1 cellular context compared by ENCODE assay signal in the genomic region with DNA sequence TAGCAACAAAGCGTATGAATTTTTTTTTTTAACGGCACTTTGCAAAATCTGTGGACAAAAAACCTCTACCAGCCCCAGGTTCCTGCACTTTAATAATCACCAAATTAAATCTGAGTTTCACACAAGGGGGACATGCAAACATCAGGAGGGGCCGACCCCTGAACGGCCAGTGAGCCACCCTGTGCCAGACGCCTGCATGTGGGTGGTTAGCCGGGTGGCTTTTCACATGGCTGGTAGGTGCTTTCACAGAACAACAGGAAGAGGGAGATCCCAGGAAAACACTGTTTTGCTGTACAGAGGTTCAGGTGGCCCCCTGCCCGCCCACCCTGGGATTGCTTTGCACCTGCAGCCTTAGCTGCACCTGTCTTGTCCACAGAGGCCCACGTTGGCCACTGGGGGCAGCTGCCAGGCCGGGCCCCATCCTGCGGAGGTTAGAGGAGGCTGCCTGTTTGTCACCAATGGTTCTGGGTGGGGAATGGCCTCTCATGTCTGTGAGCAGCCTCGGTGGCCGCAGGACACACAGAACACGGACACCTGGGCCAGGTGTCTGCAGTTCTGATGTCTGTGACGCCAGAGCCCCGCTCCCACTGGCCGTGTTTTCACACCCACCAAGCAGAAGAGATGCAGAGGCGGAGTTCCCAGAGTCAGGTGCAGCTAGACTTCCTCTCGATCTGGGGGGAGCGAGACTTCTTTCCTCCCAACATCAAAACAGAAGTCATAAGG.
TF ChIP-seq lines count a peak whose summit lies in the region.

No MANE protein-coding gene starts in this region.

TF ChIP-seq in HCT116, 20 proteins besides CTCF, POLR2A, EP300 and RAD21 (continued from another document):
- TF ChIP-seq REST (IDR thresholded peaks at IDR 0.05; ENCODE audit: low read depth): no peak
- TF ChIP-seq, protein P1, sequence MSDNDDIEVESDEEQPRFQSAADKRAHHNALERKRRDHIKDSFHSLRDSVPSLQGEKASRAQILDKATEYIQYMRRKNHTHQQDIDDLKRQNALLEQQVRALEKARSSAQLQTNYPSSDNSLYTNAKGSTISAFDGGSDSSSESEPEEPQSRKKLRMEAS (IDR thresholded peaks at IDR 0.05): no peak
- no peak for TF ChIP-seq SRF (IDR thresholded peaks at IDR 0.05; ENCODE audit: low read depth)
- TF ChIP-seq ATF3 (IDR thresholded peaks at IDR 0.05): no peak
- TF ChIP-seq TCF7L2 (IDR thresholded peaks at IDR 0.05; ENCODE audit: borderline replicate concordance, extremely low read depth, insufficient read depth, insufficient read length): no peak
- TF ChIP-seq EZH2phosphoT487 (IDR thresholded peaks at IDR 0.05; ENCODE audit: borderline replicate concordance): no peak
- TF ChIP-seq YY1 (IDR thresholded peaks at IDR 0.05; ENCODE audit: extremely low read depth, insufficient replicate concordance, low read depth, low read length): no peak
- no peak for TF ChIP-seq POLR2AphosphoS5 (IDR thresholded peaks at IDR 0.05; ENCODE audit: low read depth, low read length)
- TF ChIP-seq ELF1 (IDR thresholded peaks at IDR 0.05; ENCODE audit: borderline replicate concordance, low read depth): no peak
- no peak for TF ChIP-seq CEBPB (IDR thresholded peaks at IDR 0.05; ENCODE audit: low read depth)
- no peak for TF ChIP-seq SIN3A (IDR thresholded peaks at IDR 0.05; ENCODE audit: low read depth)
- TF ChIP-seq FOSL1 (IDR thresholded peaks at IDR 0.05; ENCODE audit: low read depth): no peak
- no peak for TF ChIP-seq SP1 (IDR thresholded peaks at IDR 0.05; ENCODE audit: low read depth)
- TF ChIP-seq ZBTB33 (IDR thresholded peaks at IDR 0.05; ENCODE audit: extremely low read depth, insufficient replicate concordance, low read length): no peak
